In the genomic region with DNA sequence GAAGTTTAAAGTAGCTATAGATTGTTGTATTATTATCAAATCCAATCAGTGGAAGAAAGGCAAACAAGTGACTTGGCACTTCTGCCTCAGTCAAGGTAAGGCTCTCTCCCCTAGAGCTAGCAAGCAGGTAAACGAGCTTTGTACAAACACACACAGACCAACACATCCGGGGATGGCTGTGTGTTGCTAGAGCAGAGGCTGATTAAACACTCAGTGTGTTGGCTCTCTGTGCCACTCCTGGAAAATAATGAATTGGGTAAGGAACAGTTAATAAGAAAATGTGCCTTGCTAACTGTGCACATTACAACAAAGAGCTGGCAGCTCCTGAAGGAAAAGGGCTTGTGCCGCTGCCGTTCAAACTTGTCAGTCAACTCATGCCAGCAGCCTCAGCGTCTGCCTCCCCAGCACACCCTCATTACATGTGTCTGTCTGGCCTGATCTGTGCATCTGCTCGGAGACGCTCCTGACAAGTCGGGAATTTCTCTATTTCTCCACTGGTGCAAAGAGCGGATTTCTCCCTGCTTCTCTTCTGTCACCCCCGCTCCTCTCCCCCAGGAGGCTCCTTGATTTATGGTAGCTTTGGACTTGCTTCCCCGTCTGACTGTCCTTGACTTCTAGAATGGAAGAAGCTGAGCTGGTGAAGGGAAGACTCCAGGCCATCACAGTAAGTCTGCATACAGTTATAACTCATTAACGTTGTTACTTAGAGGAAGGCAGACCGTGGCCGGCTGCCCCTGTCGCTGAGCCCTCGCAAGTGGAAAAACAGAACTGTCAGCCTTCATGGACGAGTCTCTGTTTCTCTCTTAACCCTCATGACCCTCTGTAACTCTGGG, we compare ENCODE assay signal across 8 cellular contexts.
DNase-seq lines count a peak whose midpoint lies in the region; TF ChIP-seq lines count a peak whose summit lies in the region.

A gene with protein sequence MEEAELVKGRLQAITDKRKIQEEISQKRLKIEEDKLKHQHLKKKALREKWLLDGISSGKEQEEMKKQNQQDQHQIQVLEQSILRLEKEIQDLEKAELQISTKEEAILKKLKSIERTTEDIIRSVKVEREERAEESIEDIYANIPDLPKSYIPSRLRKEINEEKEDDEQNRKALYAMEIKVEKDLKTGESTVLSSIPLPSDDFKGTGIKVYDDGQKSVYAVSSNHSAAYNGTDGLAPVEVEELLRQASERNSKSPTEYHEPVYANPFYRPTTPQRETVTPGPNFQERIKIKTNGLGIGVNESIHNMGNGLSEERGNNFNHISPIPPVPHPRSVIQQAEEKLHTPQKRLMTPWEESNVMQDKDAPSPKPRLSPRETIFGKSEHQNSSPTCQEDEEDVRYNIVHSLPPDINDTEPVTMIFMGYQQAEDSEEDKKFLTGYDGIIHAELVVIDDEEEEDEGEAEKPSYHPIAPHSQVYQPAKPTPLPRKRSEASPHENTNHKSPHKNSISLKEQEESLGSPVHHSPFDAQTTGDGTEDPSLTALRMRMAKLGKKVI (plus strand): TSS at position 415 of the 833 bp plus-strand sequence. CDS start 205 bp downstream, at position 620.

- H3K27me3 Mint-ChIP-seq in nephron (ENCODE audit: low read depth): no peaks in the 10 kb centered on the region

- peak within 1 kb of the TSS; percentile 67 for H3K27ac ChIP-seq in epithelial cell of prostate

- H3K27ac Mint-ChIP-seq in nephron: peak within 1 kb of the TSS; percentile 75 to 86 (median 84)

- TF ChIP-seq CTCF in nephron (IDR thresholded peaks at IDR 0.05; ENCODE audit: unreplicated experiment in 3 of 3): no peak

- peaks cover 51% of the 10 kb centered on the region for H3K4me1 Mint-ChIP-seq in nephron

- H3K9me3 Mint-ChIP-seq in nephron: no peaks in the 10 kb centered on the region

- DNase-seq in AG20443 (ENCODE audit: low spot score) (peak; percentile 25), NCI-H526 (lab: John Stamatoyannopoulos, UW) (peak; percentile 49 to 72), epithelial cell of prostate (ENCODE audit: low read depth, low spot score) (no peak), Kasumi-1 (lab: John Stamatoyannopoulos, UW) (no peak)
- DNase-seq in stimulated activated CD4-positive, alpha-beta T cell treated with anti-CD3 and anti-CD28 coated beads, Interleukin-2, amount 100 ng/mL, for 48 hours: no peak
- no peak for DNase-seq in activated CD8-positive, alpha-beta memory T cell treated with anti-CD3 and anti-CD28 coated beads, Interleukin-2, amount 50 U/mL, for 4 hours
- DNase-seq in central memory CD4-positive, alpha-beta T cell: no peak

- no peaks in the 10 kb centered on the region for H3K36me3 Mint-ChIP-seq in nephron (ENCODE audit: low read depth)

- H3K4me3 Mint-ChIP-seq in nephron: peak within 1 kb of the TSS; percentile 75 to 86 (median 85)

Comparison
In these comparisons a context has a peak if more than half of its experiments do, and no peak if none do; other contexts are left out.
1. DNase-seq: peak in AG20443 (single experiment) and NCI-H526 (2 of 2); none in epithelial cell of prostate (single experiment), stimulated activated CD4-positive, alpha-beta T cell treated with anti-CD3 and anti-CD28 coated beads, Interleukin-2, amount 100 ng/mL, for 48 hours (0 of 2), activated CD8-positive, alpha-beta memory T cell treated with anti-CD3 and anti-CD28 coated beads, Interleukin-2, amount 50 U/mL, for 4 hours (single experiment), Kasumi-1 (0 of 2) and central memory CD4-positive, alpha-beta T cell (single experiment).